11 cellular contexts compared by ENCODE assay signal in the genomic region with DNA sequence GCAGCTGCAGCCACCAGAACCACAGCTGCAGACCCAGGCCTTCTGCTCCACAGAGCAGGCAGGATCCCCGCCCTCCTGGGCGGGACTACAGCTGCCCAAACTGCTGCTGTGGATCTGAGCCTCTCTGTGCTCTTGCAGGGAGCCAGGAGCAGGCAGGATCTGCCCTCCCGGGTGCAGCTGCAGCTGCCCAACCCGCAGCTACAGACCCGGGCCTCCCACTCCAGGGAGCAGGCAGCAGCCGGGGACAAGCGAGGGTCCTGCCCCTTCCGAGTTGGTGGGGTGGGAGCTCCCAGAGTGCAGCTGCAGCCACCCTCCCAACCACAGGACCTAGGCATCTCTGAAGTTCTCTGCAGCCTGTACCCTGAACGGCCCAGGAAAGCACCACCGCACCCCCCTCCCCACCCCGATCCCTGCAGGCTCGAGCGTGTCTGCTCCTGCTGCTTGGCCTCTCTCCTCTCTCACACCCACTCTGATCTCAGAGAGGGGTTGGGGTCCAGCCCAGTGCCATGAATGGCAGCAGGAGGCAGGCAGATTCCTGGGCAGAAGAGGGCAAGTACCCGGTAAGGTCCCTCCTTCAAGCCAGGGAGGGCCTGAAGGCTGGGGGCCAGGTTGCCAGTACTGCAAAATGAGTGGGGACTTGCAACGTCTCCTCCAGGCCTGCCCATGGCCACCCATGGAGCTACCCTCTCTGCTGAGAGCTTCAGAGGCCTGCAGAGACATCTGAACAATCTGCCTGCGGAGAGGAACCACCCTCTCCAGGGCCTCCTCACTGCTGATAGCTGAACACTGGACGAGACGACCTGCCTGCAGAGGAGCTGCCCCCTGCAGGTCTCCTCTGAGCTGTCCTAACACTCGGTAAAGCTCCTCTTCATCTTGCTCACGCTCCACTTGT. TPM values are rescaled to one million over a fixed set of nuclear protein-coding genes. Genes with fewer than 3 reads are reported as not detected.
A peak's percentile ranks its signal among the peaks of the same experiment; 100 is the strongest.
DNase-seq lines count a peak whose midpoint lies in the region; ATAC-seq, FAIRE-seq and TF ChIP-seq lines count a peak whose summit lies in the region.
"Had no signal": no experiment of that assay in that cellular context is flagged by ENCODE, and none has a peak within 500 bp of the region (broad histone marks: within the 10 kb centered on the region; RNA-seq: fewer than 3 reads in every experiment).

No MANE protein-coding gene starts in this region.

- H3K4me2 ChIP-seq in BLaER1 treated with 17β-estradiol and CSF1 and Interleukin-3, amounts not matched to agents 10 nM and 100 nM, result peak overlapping the region; percentile 74 to 92 (median 81)
- no peak overlapping the region for H3K4me2 ChIP-seq in GM12878 (ENCODE audit: control insufficient read depth, insufficient read depth)

- FAIRE-seq in GM12878 (lab: Jason Lieb, UNC), result no peak

- 0 out of 22 replicates have a peak, but pooled peaks cover 0 to 6% (median 0%) of the 10 kb centered on the region in 11 experiments for H3K36me3 ChIP-seq in BLaER1 treated with 17β-estradiol and CSF1 and Interleukin-3, amounts not matched to agents 10 nM and 100 nM
- no peaks in the 10 kb centered on the region for H3K36me3 ChIP-seq in GM12878 (ENCODE audit: control insufficient read depth in 2 of 2, insufficient read depth in 2 of 2, low read length in 1 of 2)

- H4K20me1 ChIP-seq in BLaER1 treated with 17β-estradiol and CSF1 and Interleukin-3, amounts not matched to agents 10 nM and 100 nM, result no peaks in the 10 kb centered on the region; a peak in 1 of 22 replicates
- no peaks in the 10 kb centered on the region for H4K20me1 ChIP-seq in GM12878 (ENCODE audit: control insufficient read depth, insufficient read depth)

- SMC1A ChIA-PET in GM12878 (lab: Charles Lee; ENCODE audit: uncharacterized antibody, unreplicated experiment), result interaction anchor here (1.6 kb wide), 1 partner anchor 25 kb away, joined by 4 read pairs; no protein-coding TSS in a partner anchor

- DNase-seq in KBM-7 (peak; percentile 39), GM12878 (ENCODE audit: low read depth, low spot score) (no peak), KG1 (lab: John Stamatoyannopoulos, UW) (no peak), epidermal melanocyte (ENCODE audit: insufficient read length, low spot score) (no peak), NOMO-1 treated with dmso at 0.1 percent for 144 hours (lab: John Stamatoyannopoulos, UW; ENCODE audit: unreplicated experiment) (no peak)
- DNase-seq: DMS79; stimulated activated CD4-positive, alpha-beta T cell treated with anti-CD3 and anti-CD28 coated beads, Interleukin-4, amount 100 ng/mL, for 24 hours had no signal

- peaks cover 16 to 68% (median 42%) of the 10 kb centered on the region in 10 experiments for H3K4me1 ChIP-seq in BLaER1 treated with 17β-estradiol and CSF1 and Interleukin-3, amounts not matched to agents 10 nM and 100 nM
- H3K4me1 ChIP-seq in GM12878 (ENCODE audit: control insufficient read depth, insufficient read depth, low read length), result no peaks in the 10 kb centered on the region

- WGBS in GM12878 (ENCODE audit: insufficient coverage, insufficient replicate concordance, low lambda C conversion rate, missing lambda C conversion rate), result 23% methylated on average over 20 of the region's 20 CpGs

- ATAC-seq in GM12878 (peak; percentile 64), HG03442 (IDR thresholded peaks at IDR 0.05; ENCODE audit: unreplicated experiment) (no peak)

- H2AFZ ChIP-seq in GM12878 (ENCODE audit: control insufficient read depth, low read depth, low read length), result no peak overlapping the region

- no peak for TF ChIP-seq EP300 in GM12878 (IDR thresholded peaks at IDR 0.05; ENCODE audit: borderline replicate concordance in 1 of 2, control insufficient read depth in 1 of 2, low read depth in 2 of 2, low read length in 2 of 2)

- CTCF ChIA-PET in GM12878 (lab: Yijun Ruan, JAX), result interaction anchor here (1.0 to 2.0 kb wide), 3 partner anchors 10 to 43 kb away, joined by 3 to 4 read pairs (median 3); no protein-coding TSS in a partner anchor

- peak overlapping the region in 9 of 11 experiments; percentile 23 to 74 (median 55); a peak in 16 of 22 replicates for H3K9ac ChIP-seq in BLaER1 treated with 17β-estradiol and CSF1 and Interleukin-3, amounts not matched to agents 10 nM and 100 nM
- no peak overlapping the region for H3K9ac ChIP-seq in GM12878 (ENCODE audit: control insufficient read depth, insufficient read depth, low read length)

- BruUV-seq in GM12878 (replicated peaks; lab: Mats Ljungman, UMichigan), result no TSS peak

- peak overlapping the region in 8 of 11 experiments; percentile 56 to 82 (median 66); a peak in 16 of 22 replicates for H3K27ac ChIP-seq in BLaER1 treated with 17β-estradiol and CSF1 and Interleukin-3, amounts not matched to agents 10 nM and 100 nM
- H3K27ac ChIP-seq in GM12878 (ENCODE audit: control insufficient read depth, insufficient read depth) (no peak overlapping the region), layer of hippocampus (ENCODE audit: low read depth, low read length) (peak overlapping the region; percentile 21)

- no peaks in the 10 kb centered on the region for H3K79me2 ChIP-seq in GM12878 (ENCODE audit: control insufficient read depth, insufficient read depth, low read length)

- TF ChIP-seq CTCF in GM12878 (IDR thresholded peaks at IDR 0.05 in 2 of 3, conservative IDR thresholded peaks at IDR 0.05 in 1 of 3; ENCODE audit: control insufficient read depth in 2 of 3, extremely low read depth in 1 of 3, insufficient read depth in 1 of 3, low read depth in 3 of 3, low read length in 3 of 3), result peak in 2 of 3 experiments; percentile 12; a peak in 2 of 6 replicates

- no peak for TF ChIP-seq RAD21 in GM12878 (IDR thresholded peaks at IDR 0.05; ENCODE audit: insufficient read depth, low read depth, low read length)

- H3K9me3 ChIP-seq in BLaER1 treated with 17β-estradiol and CSF1 and Interleukin-3, amounts not matched to agents 10 nM and 100 nM (replicated peaks in 1 of 11), result peaks cover 0 to 10% (median 0%) of the 10 kb centered on the region in 11 experiments; a peak in 6 of 22 replicates
- no peaks in the 10 kb centered on the region for H3K9me3 ChIP-seq in GM12878 (replicated peaks; ENCODE audit: control insufficient read depth, insufficient read depth, low read length)

- no peak for TF ChIP-seq POLR2A in GM12878 (IDR thresholded peaks at IDR 0.05; ENCODE audit: low read depth, low read length)

- no peaks in the 10 kb centered on the region for H3K27me3 ChIP-seq in BLaER1 treated with 17β-estradiol and CSF1 and Interleukin-3, amounts not matched to agents 10 nM and 100 nM
- H3K27me3 ChIP-seq in GM12878 (replicated peaks in 1 of 2; ENCODE audit: control insufficient read depth in 2 of 2, insufficient read depth in 2 of 2, low read length in 1 of 2) (no peaks in the 10 kb centered on the region; a peak in 1 of 4 replicates), layer of hippocampus (ENCODE audit: control insufficient read depth, insufficient read depth, low read length) (no peaks in the 10 kb centered on the region)

- POLR2A ChIA-PET in GM12878 (lab: Charles Lee), result interaction anchor here (0.5 kb wide), 1 partner anchor 317 kb away, joined by 4 read pairs; no protein-coding TSS in a partner anchor

- in situ Hi-C loops in KBM-7 (cut with MboI; ENCODE audit: low pct_unique_long_range_greater_than_20kb, low sequenced_read_pairs), result no loop called here
- in situ Hi-C loops in GM12878 (cut with MboI), result no loop called here

- RAD21 ChIA-PET in GM12878 (lab: Charles Lee; ENCODE audit: unreplicated experiment), result no interaction called here

- intact Hi-C loops in GM12878 (cut with micrococcal nuclease; ENCODE audit: unreplicated experiment), result no loop called here

- H3K4me3 ChIP-seq in BLaER1 treated with 17β-estradiol and CSF1 and Interleukin-3, amounts not matched to agents 10 nM and 100 nM, result peak overlapping the region in 7 of 10 experiments; percentile 14 to 57 (median 26); a peak in 9 of 20 replicates
- no peak overlapping the region for H3K4me3 ChIP-seq in GM12878

RNA-seq across cellular contexts. Expression of a gene that starts 16.4 kb away (rescaled TPM):
- total RNA-seq in GM12878 (2013; cell fraction: nucleolus; rRNA removed), result 27.2 and 29.7 TPM in 2 replicates
- total RNA-seq in GM12878 (2014; rRNA removed) (97.5 and 99.1 TPM in 2 replicates), GM12878 (2014; rRNA removed; fragmentation: Illumina TruSeq; extraction: Trizol) (126 and 137 TPM in 2 replicates), GM12878 (2021) (145 and 147 TPM in 2 replicates)
- 64.0 TPM for polyA plus RNA-seq in GM12878 (2011; ENCODE audit: low read depth)
- polyA plus RNA-seq in GM12878 (2011; rRNA removed) (68.8 and 128 TPM in 2 replicates), GM12878 (2014; fragmentation: Illumina TruSeq; extraction: Trizol) (139 and 149 TPM in 2 replicates), GM12878 (2014; fragmentation: Nextera tagmentation; extraction: Ambion mirVana) (10 to 100 TPM; 53.2 to 73.6 TPM), GM12878 (2014; rRNA removed) (224 and 261 TPM in 2 replicates), GM12878 (2016; fragmentation: Nextera tagmentation; extraction: Ambion mirVana) (100 to 1,000 TPM; 184 to 200 TPM)
- 227 and 228 TPM in 2 replicates for polyA plus RNA-seq in GM12878 (2011; cell fraction: cytosol; rRNA removed)
- 61.5 and 90.3 TPM in 2 replicates for polyA plus RNA-seq in GM12878 (2011; cell fraction: nucleus; rRNA removed)
- polyA plus RNA-seq in GM12878 (2012), result 119 and 128 TPM in 2 replicates
- 108 and 154 TPM in 2 replicates for polyA minus RNA-seq in GM12878 (2011; rRNA and poly(A)+ RNA removed)
- polyA minus RNA-seq in GM12878 (2011; cell fraction: cytosol; rRNA and poly(A)+ RNA removed), result 57.1 and 62.1 TPM in 2 replicates
- 28.8 and 32.8 TPM in 2 replicates for polyA minus RNA-seq in GM12878 (2011; cell fraction: nucleus; rRNA and poly(A)+ RNA removed)

RNA-seq across cellular contexts. Expression of a gene that starts 39.1 kb away (rescaled TPM):
- total RNA-seq in GM12878 (2013; cell fraction: nucleolus; rRNA removed), result not detected in 2 replicates
- total RNA-seq in GM12878 (2014; rRNA removed), result 5.0 TPM in 2 replicates
- 6.1 TPM in 2 replicates for total RNA-seq in GM12878 (2014; rRNA removed; fragmentation: Illumina TruSeq; extraction: Trizol)
- 2.9 and 5.7 TPM in 2 replicates for total RNA-seq in GM12878 (2021)
- polyA plus RNA-seq in GM12878 (2011; ENCODE audit: low read depth), result 0.72 TPM
- 0.09 TPM in 1 of 2 replicates, not detected in the other for polyA plus RNA-seq in GM12878 (2011; rRNA removed)
- polyA plus RNA-seq in GM12878 (2011; cell fraction: cytosol; rRNA removed), result 0.16 TPM in 1 of 2 replicates, not detected in the other
- not detected in 2 replicates for polyA plus RNA-seq in GM12878 (2011; cell fraction: nucleus; rRNA removed)
- 0.77 and 0.81 TPM in 2 replicates for polyA plus RNA-seq in GM12878 (2012)
- 5.6 and 5.7 TPM in 2 replicates for polyA plus RNA-seq in GM12878 (2014; fragmentation: Illumina TruSeq; extraction: Trizol)
- 1 to 10 TPM; 1.0 to 2.0 TPM for polyA plus RNA-seq in GM12878 (2014; fragmentation: Nextera tagmentation; extraction: Ambion mirVana)
- polyA plus RNA-seq in GM12878 (2014; rRNA removed), result 3.5 and 3.8 TPM in 2 replicates
- 1 to 10 TPM; 4.9 to 5.7 TPM for polyA plus RNA-seq in GM12878 (2016; fragmentation: Nextera tagmentation; extraction: Ambion mirVana)
- not detected in 2 replicates for polyA minus RNA-seq in GM12878 (2011; rRNA and poly(A)+ RNA removed)
- polyA minus RNA-seq in GM12878 (2011; cell fraction: cytosol; rRNA and poly(A)+ RNA removed), result not detected in 2 replicates
- polyA minus RNA-seq in GM12878 (2011; cell fraction: nucleus; rRNA and poly(A)+ RNA removed), result not detected in 2 replicates

RNA-seq across cellular contexts. Expression of a gene that starts 53.2 kb away (rescaled TPM):
- 322 and 361 TPM in 2 replicates for total RNA-seq in GM12878 (2013; cell fraction: nucleolus; rRNA removed)
- 39.4 and 39.8 TPM in 2 replicates for total RNA-seq in GM12878 (2014; rRNA removed)
- total RNA-seq in GM12878 (2014; rRNA removed; fragmentation: Illumina TruSeq; extraction: Trizol), result 52.5 and 63.7 TPM in 2 replicates
- 47.2 and 48.2 TPM in 2 replicates for total RNA-seq in GM12878 (2021)
- 25.5 TPM for polyA plus RNA-seq in GM12878 (2011; ENCODE audit: low read depth)
- 56.5 and 66.1 TPM in 2 replicates for polyA plus RNA-seq in GM12878 (2011; rRNA removed)
- 39.6 and 40.3 TPM in 2 replicates for polyA plus RNA-seq in GM12878 (2011; cell fraction: cytosol; rRNA removed)
- polyA plus RNA-seq in GM12878 (2011; cell fraction: nucleus; rRNA removed), result 166 and 173 TPM in 2 replicates
- 40.0 and 40.4 TPM in 2 replicates for polyA plus RNA-seq in GM12878 (2012)
- polyA plus RNA-seq in GM12878 (2014; fragmentation: Illumina TruSeq; extraction: Trizol), result 69.8 and 91.0 TPM in 2 replicates
- 10 to 100 TPM; 41.7 to 44.0 TPM for polyA plus RNA-seq in GM12878 (2014; fragmentation: Nextera tagmentation; extraction: Ambion mirVana)
- 41.4 and 49.2 TPM in 2 replicates for polyA plus RNA-seq in GM12878 (2014; rRNA removed)
- polyA plus RNA-seq in GM12878 (2016; fragmentation: Nextera tagmentation; extraction: Ambion mirVana), result 10 to 100 TPM; 42.3 to 43.2 TPM
- 35.4 and 42.2 TPM in 2 replicates for polyA minus RNA-seq in GM12878 (2011; rRNA and poly(A)+ RNA removed)
- 20.4 and 24.1 TPM in 2 replicates for polyA minus RNA-seq in GM12878 (2011; cell fraction: cytosol; rRNA and poly(A)+ RNA removed)
- polyA minus RNA-seq in GM12878 (2011; cell fraction: nucleus; rRNA and poly(A)+ RNA removed), result 52.0 and 77.9 TPM in 2 replicates

RNA-seq across cellular contexts. Expression of a gene that starts 54.8 kb away (rescaled TPM):
- total RNA-seq in GM12878 (2013; cell fraction: nucleolus; rRNA removed), result 16.0 and 17.3 TPM in 2 replicates
- total RNA-seq in GM12878 (2014; rRNA removed) (9.2 and 9.3 TPM in 2 replicates), GM12878 (2014; rRNA removed; fragmentation: Illumina TruSeq; extraction: Trizol) (3.1 and 4.7 TPM in 2 replicates), GM12878 (2021) (15.6 and 17.2 TPM in 2 replicates)
- 3.4 TPM for polyA plus RNA-seq in GM12878 (2011; ENCODE audit: low read depth)
- polyA plus RNA-seq in GM12878 (2011; rRNA removed) (6.4 and 11.0 TPM in 2 replicates), GM12878 (2014; fragmentation: Illumina TruSeq; extraction: Trizol) (3.3 and 7.0 TPM in 2 replicates), GM12878 (2014; fragmentation: Nextera tagmentation; extraction: Ambion mirVana) (1 to 10 TPM; 1.5 to 2.4 TPM), GM12878 (2014; rRNA removed) (14.0 and 16.1 TPM in 2 replicates), GM12878 (2016; fragmentation: Nextera tagmentation; extraction: Ambion mirVana) (10 to 100 TPM; 19.3 to 19.5 TPM)
- polyA plus RNA-seq in GM12878 (2011; cell fraction: cytosol; rRNA removed), result 11.9 and 12.5 TPM in 2 replicates
- polyA plus RNA-seq in GM12878 (2011; cell fraction: nucleus; rRNA removed), result 60.4 and 66.4 TPM in 2 replicates
- polyA plus RNA-seq in GM12878 (2012), result 12.4 and 15.9 TPM in 2 replicates
- polyA minus RNA-seq in GM12878 (2011; rRNA and poly(A)+ RNA removed), result 6.2 and 13.1 TPM in 2 replicates
- 5.6 and 6.4 TPM in 2 replicates for polyA minus RNA-seq in GM12878 (2011; cell fraction: cytosol; rRNA and poly(A)+ RNA removed)
- polyA minus RNA-seq in GM12878 (2011; cell fraction: nucleus; rRNA and poly(A)+ RNA removed), result 13.8 and 18.5 TPM in 2 replicates

RNA-seq across cellular contexts. Expression of a gene that starts 55.2 kb away (rescaled TPM):
- not detected in 2 replicates for total RNA-seq in GM12878 (2013; cell fraction: nucleolus; rRNA removed)
- total RNA-seq in GM12878 (2014; rRNA removed) (not detected in 2 replicates), GM12878 (2014; rRNA removed; fragmentation: Illumina TruSeq; extraction: Trizol) (0.18 TPM in 1 of 2 replicates, not detected in the other), GM12878 (2021) (0.21 and 0.35 TPM in 2 replicates)
- polyA plus RNA-seq in GM12878 (2011; ENCODE audit: low read depth), result 0.33 TPM
- polyA plus RNA-seq in GM12878 (2011; rRNA removed) (0.14 TPM in 1 of 2 replicates, not detected in the other), GM12878 (2014; fragmentation: Illumina TruSeq; extraction: Trizol) (not detected in 2 replicates), GM12878 (2014; fragmentation: Nextera tagmentation; extraction: Ambion mirVana) (not detected), GM12878 (2014; rRNA removed) (0.08 and 0.29 TPM in 2 replicates), GM12878 (2016; fragmentation: Nextera tagmentation; extraction: Ambion mirVana) (under 1 TPM in 1 of 2 experiments, not detected in 1; 0.72 TPM)
- 0.13 and 0.17 TPM in 2 replicates for polyA plus RNA-seq in GM12878 (2011; cell fraction: cytosol; rRNA removed)
- polyA plus RNA-seq in GM12878 (2011; cell fraction: nucleus; rRNA removed), result 0.13 and 0.19 TPM in 2 replicates
- 0.45 and 0.49 TPM in 2 replicates for polyA plus RNA-seq in GM12878 (2012)
- polyA minus RNA-seq in GM12878 (2011; rRNA and poly(A)+ RNA removed), result not detected in 2 replicates
- not detected in 2 replicates for polyA minus RNA-seq in GM12878 (2011; cell fraction: cytosol; rRNA and poly(A)+ RNA removed)
- not detected in 2 replicates for polyA minus RNA-seq in GM12878 (2011; cell fraction: nucleus; rRNA and poly(A)+ RNA removed)
- total RNA-seq: liver had no signal
